5 cellular contexts compared by ENCODE assay signal in the genomic region with DNA sequence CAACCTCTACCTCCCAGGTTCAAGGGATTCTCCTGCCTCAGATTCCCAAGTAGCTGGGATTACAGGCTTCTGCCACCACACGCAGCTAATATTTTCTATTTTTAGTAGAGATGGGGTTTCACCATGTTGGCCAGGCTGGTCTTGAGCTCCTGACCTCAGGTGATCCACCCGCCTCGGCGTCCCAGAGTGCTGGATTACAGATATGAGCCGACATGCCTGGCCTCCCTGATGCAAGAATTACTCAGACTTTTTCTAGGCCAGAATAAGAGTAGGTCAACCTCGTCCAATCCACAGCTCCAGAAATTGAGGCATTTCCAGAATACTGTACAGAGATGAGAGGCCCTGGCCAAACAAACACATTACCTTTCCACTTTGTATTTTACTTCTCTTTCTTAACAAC.
DNase-seq lines count a peak whose midpoint lies in the region; ATAC-seq and TF ChIP-seq lines count a peak whose summit lies in the region.
"Not testable (repeated sequence)": the region's sequence is repeated elsewhere in the genome, so short reads cannot be mapped to it uniquely, and the experiment has no call there.

No MANE protein-coding gene starts in this region.

- H3K9me3 ChIP-seq in MG63; WERI-Rb-1 (ENCODE audit: severe bottlenecking); psoas muscle; gastrocnemius medialis: not testable (repeated sequence)

- H3K9me3 Mint-ChIP-seq in activated CD4-positive, alpha-beta T cell treated with anti-CD3 and anti-CD28 coated beads, Interleukin-2, amount 10 ng/mL, durations not matched to agents 24 days and 14 days, result not testable (repeated sequence)

- not testable (repeated sequence) for H3K27ac ChIP-seq in WERI-Rb-1, psoas muscle
- H3K27ac ChIP-seq in gastrocnemius medialis, result peak overlapping the region in 1 of 4 donors; percentile 52

- H3K4me3 Mint-ChIP-seq in activated CD4-positive, alpha-beta T cell treated with anti-CD3 and anti-CD28 coated beads, Interleukin-2, amount 10 ng/mL, durations not matched to agents 24 days and 14 days, result not testable (repeated sequence)

- not testable (repeated sequence) for H3K4me3 ChIP-seq in MG63; WERI-Rb-1 (ENCODE audit: low read depth, low read length); psoas muscle; gastrocnemius medialis

- not testable (repeated sequence) for H3K4me1 ChIP-seq in psoas muscle, gastrocnemius medialis

- DNase-seq in MG63 (peak; percentile 53), WERI-Rb-1 (peak; percentile 85), psoas muscle (peak; percentile 23 to 74), gastrocnemius medialis (peak; percentile 42 to 85)
- DNase-seq in activated CD4-positive, alpha-beta T cell treated with anti-CD3 and anti-CD28 coated beads, Interleukin-2, amount 10 ng/mL, durations not matched to agents 24 days and 14 days, result peak; percentile 19

- TF ChIP-seq POLR2A in gastrocnemius medialis (IDR thresholded peaks at IDR 0.05), result not testable (repeated sequence)

- H3K36me3 ChIP-seq in MG63; WERI-Rb-1; psoas muscle (ENCODE audit: insufficient read depth in 1 of 2, low read depth in 1 of 2); gastrocnemius medialis: not testable (repeated sequence)

- H3K27ac Mint-ChIP-seq in activated CD4-positive, alpha-beta T cell treated with anti-CD3 and anti-CD28 coated beads, Interleukin-2, amount 10 ng/mL, durations not matched to agents 24 days and 14 days, result not testable (repeated sequence)

- H3K4me1 Mint-ChIP-seq in activated CD4-positive, alpha-beta T cell treated with anti-CD3 and anti-CD28 coated beads, Interleukin-2, amount 10 ng/mL, durations not matched to agents 24 days and 14 days, result not testable (repeated sequence)

- intact Hi-C loops in activated CD4-positive, alpha-beta T cell treated with anti-CD3 and anti-CD28 coated beads, Interleukin-2, amount 10 ng/mL, durations not matched to agents 24 days and 14 days (cut with micrococcal nuclease); psoas muscle (cut with DNase I); gastrocnemius medialis (cut with DNase I; ENCODE audit: low total_unique reads): not testable (repeated sequence)

- in situ Hi-C loops in gastrocnemius medialis (cut with MboI; ENCODE audit: low sequenced_read_pairs in 4 of 4), result not testable (repeated sequence)

- WGBS in psoas muscle, 3 donors, result 25 to 44% (median 30%) methylated on average over 4 to 6 of the region's 6 CpGs

- peak; percentile 64 to 90 (median 86) for ATAC-seq in psoas muscle
- peak; percentile 96 to 98 for ATAC-seq in gastrocnemius medialis

- H3K27me3 Mint-ChIP-seq in activated CD4-positive, alpha-beta T cell treated with anti-CD3 and anti-CD28 coated beads, Interleukin-2, amount 10 ng/mL, durations not matched to agents 24 days and 14 days, result not testable (repeated sequence)

- not testable (repeated sequence) for TF ChIP-seq CTCF in WERI-Rb-1 (IDR thresholded peaks at IDR 0.05; ENCODE audit: low read depth, low read length); psoas muscle (IDR thresholded peaks at IDR 0.05); gastrocnemius medialis (IDR thresholded peaks at IDR 0.05 in 4 of 5, conservative IDR thresholded peaks at IDR 0.05 in 1 of 5)

- H3K27me3 ChIP-seq in MG63; WERI-Rb-1 (ENCODE audit: insufficient read depth, low read depth, severe bottlenecking); psoas muscle (ENCODE audit: insufficient read depth in 3 of 3, low read length in 2 of 3); gastrocnemius medialis: not testable (repeated sequence)

- not testable (repeated sequence) for H3K36me3 Mint-ChIP-seq in activated CD4-positive, alpha-beta T cell treated with anti-CD3 and anti-CD28 coated beads, Interleukin-2, amount 10 ng/mL, durations not matched to agents 24 days and 14 days (ENCODE audit: low read depth)

Comparison
In these comparisons a context has a peak if more than half of its experiments do, and no peak if none do; other contexts are left out.
1. DNase-seq: peak in every context shown above with its lines; median percentile 85 in WERI-Rb-1; 64 in gastrocnemius medialis; 53 in MG63; 48 in psoas muscle; 19 in activated CD4-positive, alpha-beta T cell treated with anti-CD3 and anti-CD28 coated beads, Interleukin-2, amount 10 ng/mL, durations not matched to agents 24 days and 14 days.